ENCODE assay signal across 1 cellular context in the genomic region with DNA sequence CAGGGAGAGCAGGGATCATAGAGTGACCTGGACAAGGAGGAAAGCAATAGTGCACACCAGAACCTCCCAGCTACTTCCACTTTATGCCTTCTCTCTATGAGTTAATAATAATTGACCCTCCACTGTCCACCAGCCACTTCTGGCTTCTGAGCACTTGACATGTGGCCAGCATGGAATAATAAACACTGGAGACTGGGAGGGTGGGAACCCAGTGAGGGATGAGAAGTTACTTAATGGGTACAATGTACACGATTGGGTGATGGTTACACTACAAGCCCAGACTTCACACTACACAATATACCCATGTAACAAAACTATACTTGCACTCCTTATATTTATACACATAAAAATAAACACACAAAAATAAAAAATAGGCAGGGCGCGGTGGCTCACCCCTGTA.
TF ChIP-seq lines count a peak whose summit lies in the region.

No MANE protein-coding gene starts in this region.

TF ChIP-seq in IMR-90, 13 proteins besides CTCF, POLR2A, EP300 and RAD21:
- TF ChIP-seq, protein P1, sequence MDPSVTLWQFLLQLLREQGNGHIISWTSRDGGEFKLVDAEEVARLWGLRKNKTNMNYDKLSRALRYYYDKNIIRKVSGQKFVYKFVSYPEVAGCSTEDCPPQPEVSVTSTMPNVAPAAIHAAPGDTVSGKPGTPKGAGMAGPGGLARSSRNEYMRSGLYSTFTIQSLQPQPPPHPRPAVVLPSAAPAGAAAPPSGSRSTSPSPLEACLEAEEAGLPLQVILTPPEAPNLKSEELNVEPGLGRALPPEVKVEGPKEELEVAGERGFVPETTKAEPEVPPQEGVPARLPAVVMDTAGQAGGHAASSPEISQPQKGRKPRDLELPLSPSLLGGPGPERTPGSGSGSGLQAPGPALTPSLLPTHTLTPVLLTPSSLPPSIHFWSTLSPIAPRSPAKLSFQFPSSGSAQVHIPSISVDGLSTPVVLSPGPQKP (IDR thresholded peaks at IDR 0.05; ENCODE audit: borderline replicate concordance, low read depth, low read length) = no peak
- TF ChIP-seq BHLHE40 (IDR thresholded peaks at IDR 0.05; ENCODE audit: low read depth, low read length) (no peak), NFE2L2 (IDR thresholded peaks at IDR 0.05; ENCODE audit: low read depth, low read length) (no peak), CEBPB (IDR thresholded peaks at IDR 0.05; ENCODE audit: low read depth, low read length) (no peak), MAZ (IDR thresholded peaks at IDR 0.05; ENCODE audit: borderline replicate concordance, low read depth, low read length) (no peak), SMC3 (IDR thresholded peaks at IDR 0.05; ENCODE audit: low read depth, low read length) (no peak), MXI1 (IDR thresholded peaks at IDR 0.05; ENCODE audit: borderline replicate concordance, low read depth, low read length) (no peak), MAFK (IDR thresholded peaks at IDR 0.05; ENCODE audit: low read depth, low read length) (no peak), CHD1 (IDR thresholded peaks at IDR 0.05; ENCODE audit: low read depth, low read length) (no peak)
